In the genomic region with DNA sequence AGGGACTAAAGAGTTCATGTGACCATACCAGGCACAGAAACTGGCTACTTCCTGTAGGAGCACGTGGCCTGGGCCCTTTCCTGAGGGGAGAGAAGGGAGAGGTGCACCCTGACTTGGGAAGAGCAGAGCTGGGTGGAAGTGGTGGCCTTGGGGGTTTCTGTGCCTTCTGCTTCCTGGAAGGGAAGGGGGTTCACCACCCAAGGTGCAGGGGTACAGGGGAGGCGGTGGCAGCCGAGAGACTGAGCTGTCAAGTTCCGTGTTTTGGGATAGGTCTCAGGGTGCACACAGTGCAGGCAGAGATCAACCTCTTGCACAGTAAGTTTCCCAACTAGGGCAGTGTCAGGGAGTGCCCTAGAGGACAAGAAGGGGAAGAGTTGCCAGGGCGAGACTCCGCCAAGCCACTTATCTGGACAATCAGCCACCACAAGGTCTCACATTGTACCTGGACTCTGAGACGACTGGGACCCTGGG, we compare ENCODE assay signal across 14 cellular contexts. TPM values are rescaled to one million over a fixed set of nuclear protein-coding genes. Genes with fewer than 3 reads are reported as not detected.
DNase-seq lines count a peak whose midpoint lies in the region; ATAC-seq and TF ChIP-seq lines count a peak whose summit lies in the region.
"Had no signal": no experiment of that assay in that cellular context is flagged by ENCODE, and none has a peak within 500 bp of the region (broad histone marks: within the 10 kb centered on the region; RNA-seq: fewer than 3 reads in every experiment).

No MANE protein-coding gene starts in this region.

- H3K9me3 ChIP-seq in heart left ventricle = no peaks in the 10 kb centered on the region
- H3K9me3 ChIP-seq in right atrium auricular region = no peaks in the 10 kb centered on the region
- H3K9me3 ChIP-seq in mesenchymal stem cell (ENCODE audit: control insufficient read depth, low read length) = no peaks in the 10 kb centered on the region
- H3K9me3 ChIP-seq: ovary had no signal

- H2AFZ ChIP-seq in mesenchymal stem cell (ENCODE audit: low read depth, low read length) = no peak overlapping the region

- peak overlapping the region; percentile 72 for H3K27ac Mint-ChIP-seq in activated naive CD8-positive, alpha-beta T cell treated with anti-CD3 and anti-CD28 coated beads, Interleukin-2, amount 10 ng/mL, durations not matched to agents 7 days and 5 days

- no peak for DNase-seq in heart left ventricle
- no peak for DNase-seq in right atrium auricular region (ENCODE audit: low spot score)
- DNase-seq in activated naive CD8-positive, alpha-beta T cell treated with anti-CD3 and anti-CD28 coated beads, Interleukin-2, amount 10 ng/mL, durations not matched to agents 7 days and 5 days = no peak
- no peak for DNase-seq in mesenchymal stem cell
- no peak for DNase-seq in AG08396 (ENCODE audit: low spot score)
- no peak for DNase-seq in KBM-7
- no peak for DNase-seq in NK-92 (lab: John Stamatoyannopoulos, UW; ENCODE audit: unreplicated experiment)
- DNase-seq in middle frontal gyrus (ENCODE audit: extremely low spot score, low spot score) = no peak
- DNase-seq: activated CD4-positive, alpha-beta T cell treated with anti-CD3 and anti-CD28 coated beads, Interleukin-2, amount 50 U/mL, for 1 hour; brain microvascular endothelial cell; immature natural killer cell; NCI-H2029; ovary had no signal

- H3K4me1 Mint-ChIP-seq in activated naive CD8-positive, alpha-beta T cell treated with anti-CD3 and anti-CD28 coated beads, Interleukin-2, amount 10 ng/mL, durations not matched to agents 7 days and 5 days = peaks cover 11% of the 10 kb centered on the region

- no peak overlapping the region for H3K4me2 ChIP-seq in mesenchymal stem cell (ENCODE audit: low read length, poor library complexity, severe bottlenecking)

- peak overlapping the region in 1 of 12 donors; percentile 25 for H3K27ac ChIP-seq in heart left ventricle
- H3K27ac ChIP-seq in right atrium auricular region = no peak overlapping the region
- H3K27ac ChIP-seq in mesenchymal stem cell (ENCODE audit: low read length, poor library complexity, severe bottlenecking) = no peak overlapping the region
- H3K27ac ChIP-seq: brain microvascular endothelial cell, C4-2B, ovary had no signal

- H2BK5ac ChIP-seq in mesenchymal stem cell (ENCODE audit: low read depth, low read length, poor library complexity, severe bottlenecking) = no peak overlapping the region

- no peak overlapping the region for H3K18ac ChIP-seq in mesenchymal stem cell (ENCODE audit: low read depth in 1 of 2, low read length in 2 of 2)

- no peaks in the 10 kb centered on the region for H3K9me3 Mint-ChIP-seq in activated naive CD8-positive, alpha-beta T cell treated with anti-CD3 and anti-CD28 coated beads, Interleukin-2, amount 10 ng/mL, durations not matched to agents 7 days and 5 days
- H3K9me3 Mint-ChIP-seq: immature natural killer cell had no signal

- 69 to 77% (median 75%) methylated on average over 7 of the region's 7 CpGs for WGBS in heart left ventricle, 4 donors
- 89% methylated on average over 6 of the region's 7 CpGs for WGBS in mesenchymal stem cell

- peaks cover 5% of the 10 kb centered on the region for H3K36me3 Mint-ChIP-seq in activated naive CD8-positive, alpha-beta T cell treated with anti-CD3 and anti-CD28 coated beads, Interleukin-2, amount 10 ng/mL, durations not matched to agents 7 days and 5 days

- no peak overlapping the region for H3K4me3 Mint-ChIP-seq in activated naive CD8-positive, alpha-beta T cell treated with anti-CD3 and anti-CD28 coated beads, Interleukin-2, amount 10 ng/mL, durations not matched to agents 7 days and 5 days
- H3K4me3 Mint-ChIP-seq: immature natural killer cell had no signal

- peaks cover 0 to 45% (median 42%) of the 10 kb centered on the region in 9 donors for H3K36me3 ChIP-seq in heart left ventricle
- peaks cover 42% of the 10 kb centered on the region for H3K36me3 ChIP-seq in right atrium auricular region
- peaks cover 44 to 52% of the 10 kb centered on the region in 2 experiments for H3K36me3 ChIP-seq in mesenchymal stem cell (ENCODE audit: control insufficient read depth in 1 of 2, insufficient read depth in 2 of 2, low read depth in 1 of 2, low read length in 2 of 2)
- H3K36me3 ChIP-seq: ovary had no signal

- TF ChIP-seq POLR2A in heart left ventricle (IDR thresholded peaks at IDR 0.05) = no peak

- H3K4me3 ChIP-seq in heart left ventricle (no peak overlapping the region), right atrium auricular region (no peak overlapping the region), mesenchymal stem cell (ENCODE audit: insufficient read depth in 1 of 2, low read depth in 1 of 2, low read length in 2 of 2) (no peak overlapping the region)
- H3K4me3 ChIP-seq: ovary had no signal

- H2AK5ac ChIP-seq in mesenchymal stem cell (ENCODE audit: low read length, severe bottlenecking) = no peak overlapping the region

- H2BK120ac ChIP-seq in mesenchymal stem cell (ENCODE audit: low read depth, low read length) = no peak overlapping the region

- no peaks in the 10 kb centered on the region for H3K79me1 ChIP-seq in mesenchymal stem cell (replicated peaks; ENCODE audit: low read length, poor library complexity, severe bottlenecking)

- H4K91ac ChIP-seq in mesenchymal stem cell (ENCODE audit: low read length) = no peak overlapping the region

- H3K4me1 ChIP-seq in heart left ventricle = peaks cover 0 to 13% (median 0%) of the 10 kb centered on the region in 12 donors
- H3K4me1 ChIP-seq in right atrium auricular region = no peaks in the 10 kb centered on the region
- H3K4me1 ChIP-seq in mesenchymal stem cell (ENCODE audit: control insufficient read depth, insufficient read depth, low read depth, low read length) = no peaks in the 10 kb centered on the region

- in situ Hi-C loops in KBM-7 (cut with MboI; ENCODE audit: low pct_unique_long_range_greater_than_20kb, low sequenced_read_pairs) = no loop called here

- H2BK12ac ChIP-seq in mesenchymal stem cell (ENCODE audit: low read length in 2 of 2) = no peak overlapping the region

- H3K27me3 Mint-ChIP-seq in activated naive CD8-positive, alpha-beta T cell treated with anti-CD3 and anti-CD28 coated beads, Interleukin-2, amount 10 ng/mL, durations not matched to agents 7 days and 5 days = no peaks in the 10 kb centered on the region

- POLR2A ChIA-PET in activated naive CD8-positive, alpha-beta T cell treated with anti-CD3 and anti-CD28 coated beads, Interleukin-2, amount 10 ng/mL, durations not matched to agents 7 days and 5 days (lab: Charles Lee) = interaction anchor here (0.6 to 1.4 kb wide), 3 partner anchors 10 to 209 kb away, joined by 3 to 7 read pairs (median 4); a partner anchor contains a TSS

- intact Hi-C loops in heart left ventricle (cut with DNase I) = loop anchor here in 3 of 10 donors (10.0 kb wide), 2 partner anchors 166 to 206 kb away; no protein-coding TSS in a partner anchor

- no peaks in the 10 kb centered on the region for H3K27me3 ChIP-seq in heart left ventricle
- H3K27me3 ChIP-seq in right atrium auricular region = no peaks in the 10 kb centered on the region
- no peaks in the 10 kb centered on the region for H3K27me3 ChIP-seq in mesenchymal stem cell (ENCODE audit: control insufficient read depth in 1 of 2, insufficient read depth in 1 of 2, low read length in 2 of 2)
- H3K27me3 ChIP-seq: brain microvascular endothelial cell, ovary had no signal

- H3K4ac ChIP-seq in mesenchymal stem cell (ENCODE audit: low read depth in 1 of 2, low read length in 2 of 2) = no peak overlapping the region

- H2BK15ac ChIP-seq in mesenchymal stem cell (ENCODE audit: low read depth, poor library complexity, severe bottlenecking) = no peak overlapping the region

- H3K9ac ChIP-seq in mesenchymal stem cell (ENCODE audit: low read length) = no peak overlapping the region

- peak in 3 of 4 donors; percentile 32 to 75 (median 44) for ATAC-seq in heart left ventricle
- ATAC-seq in activated naive CD8-positive, alpha-beta T cell treated with anti-CD3 and anti-CD28 coated beads, Interleukin-2, amount 10 ng/mL, durations not matched to agents 7 days and 5 days (ENCODE audit: low read depth) = no peak

- peak overlapping the region in 1 of 2 experiments; percentile 72 for H3K14ac ChIP-seq in mesenchymal stem cell (ENCODE audit: low read length in 2 of 2)

- H4K8ac ChIP-seq in mesenchymal stem cell (ENCODE audit: low read length) = peak overlapping the region; percentile 0

- H3K23ac ChIP-seq in mesenchymal stem cell (ENCODE audit: low read length in 2 of 2) = no peak overlapping the region

- TF ChIP-seq CTCF in heart left ventricle (IDR thresholded peaks at IDR 0.05) (no peak), right atrium auricular region (IDR thresholded peaks at IDR 0.05) (no peak)

RNA-seq across cellular contexts. Expression of a gene that starts 10.1 kb away (rescaled TPM):
- total RNA-seq in heart left ventricle (10 to 100 TPM; 17.6 to 34.3 (median 22.8) TPM), right atrium auricular region (10 to 100 TPM; 13.0 to 15.6 TPM)
- 10 to 100 TPM; 18.9 to 30.1 TPM for polyA plus RNA-seq in heart left ventricle
- 10 to 100 TPM; 44.2 to 44.9 TPM for total RNA-seq in activated naive CD8-positive, alpha-beta T cell treated with anti-CD3 and anti-CD28 coated beads, Interleukin-2, amount 10 ng/mL, durations not matched to agents 7 days and 5 days
- 33.1 TPM for polyA plus RNA-seq in mesenchymal stem cell (2013, experiment 1 of 2)
- polyA plus RNA-seq in mesenchymal stem cell (2013, experiment 2 of 2) = 32.6 TPM

RNA-seq across cellular contexts. Expression of a gene that starts 11.0 kb away (rescaled TPM):
- 10 to 100 TPM; 58.2 to 95.8 (median 78.4) TPM for total RNA-seq in heart left ventricle
- polyA plus RNA-seq in heart left ventricle = 10 to 100 TPM; 80.6 to 89.3 TPM
- total RNA-seq in right atrium auricular region = 10 to 100 TPM; 56.7 to 63.0 TPM
- total RNA-seq in activated naive CD8-positive, alpha-beta T cell treated with anti-CD3 and anti-CD28 coated beads, Interleukin-2, amount 10 ng/mL, durations not matched to agents 7 days and 5 days = 10 to 100 TPM; 71.7 to 79.2 TPM
- polyA plus RNA-seq in mesenchymal stem cell (2013, experiment 1 of 2) = 119 TPM
- 119 TPM for polyA plus RNA-seq in mesenchymal stem cell (2013, experiment 2 of 2)

RNA-seq across cellular contexts. Expression of a gene that starts 14.7 kb away (rescaled TPM):
- total RNA-seq in heart left ventricle = 10 to 100 TPM; 27.5 to 48.8 (median 37.7) TPM
- 10 to 100 TPM; 33.3 to 50.6 TPM for polyA plus RNA-seq in heart left ventricle
- total RNA-seq in right atrium auricular region = 10 to 100 TPM; 21.6 to 26.5 TPM
- total RNA-seq in activated naive CD8-positive, alpha-beta T cell treated with anti-CD3 and anti-CD28 coated beads, Interleukin-2, amount 10 ng/mL, durations not matched to agents 7 days and 5 days = 10 to 100 TPM; 22.8 to 23.0 TPM
- 22.2 TPM for polyA plus RNA-seq in mesenchymal stem cell (2013, experiment 1 of 2)
- 22.1 TPM for polyA plus RNA-seq in mesenchymal stem cell (2013, experiment 2 of 2)
